In genomic region chr19:6161271-6161850, GRCh38 we compare ENCODE assay signal across 1 cellular context.
TF ChIP-seq lines count a peak whose summit lies in the region.

No MANE protein-coding gene starts in this region.

TF ChIP-seq in HEK293, 187 proteins besides CTCF, POLR2A, EP300 and RAD21 (continued from another document):
- no peak for TF ChIP-seq TSHZ1 (tag by site-specific recombination; IDR thresholded peaks at IDR 0.05; ENCODE audit: borderline replicate concordance)
- no peak for TF ChIP-seq ZNF274 (IDR thresholded peaks at IDR 0.05; ENCODE audit: low read length)
- no peak for TF ChIP-seq ZNF274 (tag by site-specific recombination; IDR thresholded peaks at IDR 0.05; ENCODE audit: borderline replicate concordance)
- TF ChIP-seq ZNF112 (tag by site-specific recombination; IDR thresholded peaks at IDR 0.05), result no peak
- TF ChIP-seq ZNF121 (tag by site-specific recombination; IDR thresholded peaks at IDR 0.05), result no peak
- no peak for TF ChIP-seq ZNF202 (tag by site-specific recombination; IDR thresholded peaks at IDR 0.05; ENCODE audit: borderline replicate concordance)
- TF ChIP-seq PRDM4 (tag by site-specific recombination; IDR thresholded peaks at IDR 0.05), result no peak
- TF ChIP-seq ZNF596 (tag by site-specific recombination; IDR thresholded peaks at IDR 0.05), result no peak
- no peak for TF ChIP-seq ZNF23 (tag by site-specific recombination; IDR thresholded peaks at IDR 0.05; ENCODE audit: borderline replicate concordance)
- TF ChIP-seq KLF8 (tag by site-specific recombination; IDR thresholded peaks at IDR 0.05), result 0 out of 2 replicates have a peak, but pooled peaks have one; percentile 27
- no peak for TF ChIP-seq ZNF544 (tag by site-specific recombination; IDR thresholded peaks at IDR 0.05)
- TF ChIP-seq PRDM1 (tag by site-specific recombination; IDR thresholded peaks at IDR 0.05), result 0 out of 2 replicates have a peak, but pooled peaks have one; percentile 18
- TF ChIP-seq KLF9 (tag by site-specific recombination; IDR thresholded peaks at IDR 0.05; ENCODE audit: low read depth), result peak; percentile 98
- peak; percentile 48; the same call in 1 of the 2 replicates for TF ChIP-seq PRDM10 (tag by site-specific recombination; IDR thresholded peaks at IDR 0.05)
- TF ChIP-seq ZNF19 (tag by site-specific recombination; IDR thresholded peaks at IDR 0.05; ENCODE audit: low read depth), result no peak
- no peak for TF ChIP-seq ZNF148 (tag by site-specific recombination; IDR thresholded peaks at IDR 0.05; ENCODE audit: borderline replicate concordance)
- TF ChIP-seq ZNF311 (tag by site-specific recombination; IDR thresholded peaks at IDR 0.05; ENCODE audit: borderline replicate concordance), result no peak
- TF ChIP-seq OVOL3 (tag by site-specific recombination; IDR thresholded peaks at IDR 0.05), result no peak
TF ChIP-seq in HEK293: peak in this region for 10.
